Comparison of ENCODE assay signal across 9 cellular contexts in the genomic region with DNA sequence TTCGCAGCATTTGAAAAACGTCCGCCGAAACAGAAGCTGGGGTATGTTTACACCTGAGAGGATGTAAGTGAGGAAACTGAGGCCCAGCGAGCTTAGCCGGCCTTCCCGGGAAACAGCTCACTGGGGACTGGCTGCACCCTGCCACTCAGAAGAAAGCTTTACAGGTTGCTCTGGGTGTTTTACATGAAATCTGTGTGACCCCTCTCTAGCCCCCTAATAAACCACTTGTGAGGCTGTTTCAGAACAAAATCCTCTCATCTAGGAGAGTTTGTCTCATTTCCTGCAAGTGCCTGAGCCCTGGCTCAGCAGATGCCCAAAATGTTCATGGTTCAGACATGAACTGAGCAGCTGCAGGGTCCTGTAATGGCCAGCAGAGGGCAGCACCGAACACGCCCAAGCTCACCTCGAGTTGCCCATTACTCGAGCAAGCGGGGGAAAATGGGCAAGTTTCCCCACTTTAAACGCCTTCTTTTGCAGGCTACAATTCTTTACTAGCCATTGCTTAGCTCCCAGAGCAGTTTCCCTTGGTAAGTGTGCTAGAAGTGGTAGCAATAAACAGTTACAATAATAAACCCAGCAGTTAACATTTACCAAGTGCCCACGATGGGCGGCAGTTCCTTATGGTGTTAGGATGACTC.
A peak's percentile ranks its signal among the peaks of the same experiment; 100 is the strongest.
DNase-seq lines count a peak whose midpoint lies in the region; ATAC-seq, FAIRE-seq and TF ChIP-seq lines count a peak whose summit lies in the region.
"Had no signal": no experiment of that assay in that cellular context is flagged by ENCODE, and none has a peak within 500 bp of the region (broad histone marks: within the 10 kb centered on the region; RNA-seq: fewer than 3 reads in every experiment).

No MANE protein-coding gene starts in this region.

- DNase-seq in D721Med (ENCODE audit: insufficient read length, low spot score) = no peak
- DNase-seq in HTR-8/SVneo (ENCODE audit: insufficient read length, low spot score) = peak; percentile 72
- peak; percentile 41 for DNase-seq in OCI-M2 (lab: John Stamatoyannopoulos, UW; ENCODE audit: unreplicated experiment)
- peak; percentile 48 for DNase-seq in activated T-cell treated with anti-CD3 and anti-CD28 coated beads for 48 hours (ENCODE audit: low read depth)
- DNase-seq in esophagus squamous epithelium (lab: John Stamatoyannopoulos, UW) = no peak
- peak; percentile 39 to 79 (median 64) for DNase-seq in naive thymus-derived CD8-positive, alpha-beta T cell
- peak; percentile 45 to 52 for DNase-seq in stimulated activated CD8-positive, alpha-beta memory T cell treated with anti-CD3 and anti-CD28 coated beads, Interleukin-7, amount 100 ng/mL, for 4 hours (ENCODE audit: low read depth in 2 of 2)

- peak overlapping the region in 2 of 10 donors; percentile 12 to 28 for H3K27ac Mint-ChIP-seq in naive thymus-derived CD8-positive, alpha-beta T cell
- H3K27ac Mint-ChIP-seq: T-helper 1 cell treated with Interleukin-12 subunit alpha and Interleukin-12 subunit beta and Interleukin-4 antibody, amounts not matched to agents 30 μg/mL and 1 μg/mL, for 36 hours had no signal

- H3K36me3 ChIP-seq in esophagus squamous epithelium = no peaks in the 10 kb centered on the region

- peaks cover 2 to 31% (median 5%) of the 10 kb centered on the region in 3 donors for H3K4me1 ChIP-seq in esophagus squamous epithelium

- peaks cover 0 to 6% (median 0%) of the 10 kb centered on the region in 3 donors for H3K36me3 Mint-ChIP-seq in naive thymus-derived CD8-positive, alpha-beta T cell

- POLR2A ChIA-PET in naive thymus-derived CD8-positive, alpha-beta T cell (lab: Charles Lee) = interaction anchor here (1.0 kb wide), 1 partner anchor 108 kb away, joined by 5 read pairs; no protein-coding TSS in a partner anchor

- no peaks in the 10 kb centered on the region for H3K27me3 ChIP-seq in esophagus squamous epithelium

- FAIRE-seq in D721Med (lab: Jason Lieb, UNC) (no peak), HTR-8/SVneo (lab: Jason Lieb, UNC) (peak; percentile 75)

- peaks cover 0 to 22% (median 6%) of the 10 kb centered on the region in 5 donors for H3K27me3 Mint-ChIP-seq in naive thymus-derived CD8-positive, alpha-beta T cell

- no peak overlapping the region for H3K4me3 Mint-ChIP-seq in naive thymus-derived CD8-positive, alpha-beta T cell
- H3K4me3 Mint-ChIP-seq: T-helper 1 cell treated with Interleukin-12 subunit alpha and Interleukin-12 subunit beta and Interleukin-4 antibody, amounts not matched to agents 30 μg/mL and 1 μg/mL, for 36 hours had no signal

- H3K4me3 ChIP-seq in esophagus squamous epithelium = no peak overlapping the region

- peak; percentile 78 to 88 for ATAC-seq in naive thymus-derived CD8-positive, alpha-beta T cell
- ATAC-seq in HG02981 (IDR thresholded peaks at IDR 0.05; ENCODE audit: unreplicated experiment) = no peak

- H3K4me1 Mint-ChIP-seq in naive thymus-derived CD8-positive, alpha-beta T cell = peaks cover 0 to 4% (median 0%) of the 10 kb centered on the region in 4 donors

- H3K27ac ChIP-seq in esophagus squamous epithelium = no peak overlapping the region

- TF ChIP-seq CTCF in D721Med (IDR thresholded peaks at IDR 0.05; ENCODE audit: insufficient read depth, missing control alignments) = peak; percentile 88
- TF ChIP-seq CTCF in esophagus squamous epithelium (IDR thresholded peaks at IDR 0.05) = peak; percentile 95 to 100 (median 98)

- peaks cover 0 to 12% (median 5%) of the 10 kb centered on the region in 9 donors for H3K9me3 Mint-ChIP-seq in naive thymus-derived CD8-positive, alpha-beta T cell

- intact Hi-C loops in esophagus squamous epithelium (cut with DNase I) = loop anchor here (2.0 to 10.0 kb wide), 2 partner anchors 107 to 181 kb away; no protein-coding TSS in a partner anchor

- WGBS in esophagus squamous epithelium, 2 donors = 39 to 45% methylated on average over 15 of the region's 15 CpGs

- TF ChIP-seq POLR2A in esophagus squamous epithelium (IDR thresholded peaks at IDR 0.05) = no peak

- H3K9me3 ChIP-seq in esophagus squamous epithelium = no peaks in the 10 kb centered on the region

Comparison
In these comparisons a context has a peak if more than half of its experiments do, and no peak if none do; other contexts are left out.
1. DNase-seq: peak in HTR-8/SVneo (single experiment), OCI-M2 (single experiment), activated T-cell treated with anti-CD3 and anti-CD28 coated beads for 48 hours (single experiment), naive thymus-derived CD8-positive, alpha-beta T cell (10 of 10) and stimulated activated CD8-positive, alpha-beta memory T cell treated with anti-CD3 and anti-CD28 coated beads, Interleukin-7, amount 100 ng/mL, for 4 hours (2 of 2); none in D721Med (single experiment) and esophagus squamous epithelium (single experiment).